ENCODE assay signal across 9 cellular contexts in the genomic region with DNA sequence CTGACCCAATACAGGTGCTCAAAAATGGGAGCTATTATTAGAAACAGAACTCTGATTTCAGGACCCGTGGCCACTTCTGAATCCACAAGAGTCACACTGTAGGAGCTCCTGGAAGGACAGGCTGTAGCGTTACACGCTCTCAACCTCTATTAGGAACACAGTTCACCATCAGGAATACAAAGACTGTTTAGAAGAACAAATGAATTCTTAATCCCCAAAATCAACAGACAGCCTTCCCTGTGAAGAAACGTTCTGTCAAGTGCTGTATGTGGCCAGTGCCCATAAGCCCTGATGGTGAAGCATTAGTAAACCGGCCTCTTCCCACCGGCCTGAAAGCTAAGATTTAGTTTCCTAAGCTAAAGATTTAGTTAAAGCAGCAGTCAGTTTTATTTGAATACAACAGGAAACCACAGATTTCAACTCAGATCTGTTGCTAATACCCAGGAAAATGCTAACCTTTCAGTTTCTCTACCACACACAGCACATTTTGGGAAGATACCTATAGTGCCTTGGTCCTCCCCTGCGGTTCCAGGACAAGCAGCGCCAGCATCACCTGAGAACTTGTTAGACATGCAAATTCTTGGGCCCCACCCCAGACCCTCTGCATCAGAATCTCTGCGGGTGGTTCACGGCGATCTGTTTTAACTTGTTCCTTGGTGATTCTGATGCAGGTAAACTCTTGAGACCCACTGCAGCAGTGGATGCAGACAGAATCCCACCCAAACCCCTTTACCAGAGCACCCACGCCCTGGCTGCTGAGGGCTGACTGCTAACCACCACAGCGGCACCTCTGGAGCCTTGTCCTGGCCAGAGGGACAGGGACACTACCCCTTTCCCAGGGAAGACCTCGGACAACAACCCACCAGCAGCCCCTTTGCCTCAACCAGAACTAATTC. TPM values are rescaled to one million over a fixed set of nuclear protein-coding genes. Genes with fewer than 3 reads are reported as not detected.
A peak's percentile ranks its signal among the peaks of the same experiment; 100 is the strongest.
DNase-seq lines count a peak whose midpoint lies in the region; ATAC-seq and TF ChIP-seq lines count a peak whose summit lies in the region.
"Had no signal": no experiment of that assay in that cellular context is flagged by ENCODE, and none has a peak within 500 bp of the region (broad histone marks: within the 10 kb centered on the region; RNA-seq: fewer than 3 reads in every experiment).

No MANE protein-coding gene starts in this region.

- peak; percentile 14 for DNase-seq in stimulated activated CD4-positive, alpha-beta T cell treated with anti-CD3 and anti-CD28 coated beads, Interleukin-15, amount 100 ng/mL, for 24 hours
- DNase-seq in stimulated activated CD4-positive, alpha-beta T cell treated with anti-CD3 and anti-CD28 coated beads, Interleukin-4, amount 100 ng/mL, for 1 hour: no peak
- DNase-seq in activated naive CD8-positive, alpha-beta T cell treated with anti-CD3 and anti-CD28 coated beads for 36 hours: peak; percentile 11
- DNase-seq in stimulated activated naive CD8-positive, alpha-beta T cell treated with anti-CD3 and anti-CD28 coated beads, Interleukin-15, amount 100 ng/mL, for 72 hours: peak in 1 of 2 donors; percentile 5
- no peak for DNase-seq in sciatic nerve (ENCODE audit: low spot score)
- DNase-seq in dorsolateral prefrontal cortex: no peak
- DNase-seq: NCI-H2227 treated with DMSO at 0.1 percent for 48 hours had no signal

- H3K4me3 ChIP-seq in dorsolateral prefrontal cortex: no peak overlapping the region

- peaks cover 2% of the 10 kb centered on the region for H3K36me3 Mint-ChIP-seq in activated naive CD8-positive, alpha-beta T cell treated with anti-CD3 and anti-CD28 coated beads for 36 hours

- no peak for TF ChIP-seq CTCF in dorsolateral prefrontal cortex (IDR thresholded peaks at IDR 0.05 in 54 of 56, conservative IDR thresholded peaks at IDR 0.05 in 2 of 56; ENCODE audit: low read depth in 1 of 56, partially characterized antibody in 56 of 56)

- no peak overlapping the region for H3K27ac ChIP-seq in dorsolateral prefrontal cortex

- ATAC-seq in HG03060 (IDR thresholded peaks at IDR 0.05; ENCODE audit: low read depth, unreplicated experiment): peak; percentile 54
- peak; percentile 55 for ATAC-seq in stimulated activated naive CD8-positive, alpha-beta T cell treated with anti-CD3 and anti-CD28 coated beads, Interleukin-15, amount 100 ng/mL, for 72 hours
- no peak for ATAC-seq in sciatic nerve
- no peak for ATAC-seq in HG03039 (IDR thresholded peaks at IDR 0.05; ENCODE audit: unreplicated experiment)

- H3K4me1 Mint-ChIP-seq in activated naive CD8-positive, alpha-beta T cell treated with anti-CD3 and anti-CD28 coated beads for 36 hours: peaks cover 28% of the 10 kb centered on the region
- H3K4me1 Mint-ChIP-seq in stimulated activated naive CD8-positive, alpha-beta T cell treated with anti-CD3 and anti-CD28 coated beads, Interleukin-15, amount 100 ng/mL, for 72 hours: peaks cover 41% of the 10 kb centered on the region

- intact Hi-C loops in sciatic nerve (cut with DNase I) (no loop called here), dorsolateral prefrontal cortex (cut with DNase I) (no loop called here)

- no peaks in the 10 kb centered on the region for H3K27me3 ChIP-seq in dorsolateral prefrontal cortex

- H3K4me3 Mint-ChIP-seq in activated naive CD8-positive, alpha-beta T cell treated with anti-CD3 and anti-CD28 coated beads for 36 hours: peak overlapping the region; percentile 48
- peak overlapping the region; percentile 68 to 80 for H3K4me3 Mint-ChIP-seq in stimulated activated naive CD8-positive, alpha-beta T cell treated with anti-CD3 and anti-CD28 coated beads, Interleukin-15, amount 100 ng/mL, for 72 hours

- H3K9me3 Mint-ChIP-seq in activated naive CD8-positive, alpha-beta T cell treated with anti-CD3 and anti-CD28 coated beads for 36 hours: no peaks in the 10 kb centered on the region
- no peaks in the 10 kb centered on the region for H3K9me3 Mint-ChIP-seq in stimulated activated naive CD8-positive, alpha-beta T cell treated with anti-CD3 and anti-CD28 coated beads, Interleukin-15, amount 100 ng/mL, for 72 hours

- H3K27ac Mint-ChIP-seq in activated naive CD8-positive, alpha-beta T cell treated with anti-CD3 and anti-CD28 coated beads for 36 hours: no peak overlapping the region
- peak overlapping the region in 1 of 2 donors; percentile 40 for H3K27ac Mint-ChIP-seq in stimulated activated naive CD8-positive, alpha-beta T cell treated with anti-CD3 and anti-CD28 coated beads, Interleukin-15, amount 100 ng/mL, for 72 hours

- H3K27me3 Mint-ChIP-seq in activated naive CD8-positive, alpha-beta T cell treated with anti-CD3 and anti-CD28 coated beads for 36 hours: no peaks in the 10 kb centered on the region
- no peaks in the 10 kb centered on the region for H3K27me3 Mint-ChIP-seq in stimulated activated naive CD8-positive, alpha-beta T cell treated with anti-CD3 and anti-CD28 coated beads, Interleukin-15, amount 100 ng/mL, for 72 hours

RNA-seq across cellular contexts. Expression of a gene that starts 33.4 kb away (rescaled TPM):
- 10 to 100 TPM; 17.8 to 18.5 TPM for total RNA-seq in activated naive CD8-positive, alpha-beta T cell treated with anti-CD3 and anti-CD28 coated beads for 36 hours
- 16.0 TPM for total RNA-seq in sciatic nerve
- total RNA-seq in dorsolateral prefrontal cortex: 10 to 100 TPM; 11.8 to 29.9 (median 22.5) TPM

RNA-seq across cellular contexts. Expression of a gene that starts 53.9 kb away (rescaled TPM):
- 1 to 10 TPM; 8.6 to 9.3 TPM for total RNA-seq in activated naive CD8-positive, alpha-beta T cell treated with anti-CD3 and anti-CD28 coated beads for 36 hours
- total RNA-seq in sciatic nerve (2.4 TPM), dorsolateral prefrontal cortex (1 to 10 TPM; 1.1 to 3.4 (median 1.8) TPM)

Comparison
In these comparisons a context has a peak if more than half of its experiments do, and no peak if none do; other contexts are left out.
1. DNase-seq: peak in stimulated activated CD4-positive, alpha-beta T cell treated with anti-CD3 and anti-CD28 coated beads, Interleukin-15, amount 100 ng/mL, for 24 hours (single experiment) and activated naive CD8-positive, alpha-beta T cell treated with anti-CD3 and anti-CD28 coated beads for 36 hours (single experiment); none in stimulated activated CD4-positive, alpha-beta T cell treated with anti-CD3 and anti-CD28 coated beads, Interleukin-4, amount 100 ng/mL, for 1 hour (single experiment), sciatic nerve (single experiment) and dorsolateral prefrontal cortex (0 of 10).
2. ATAC-seq: peak in HG03060 (single experiment) and stimulated activated naive CD8-positive, alpha-beta T cell treated with anti-CD3 and anti-CD28 coated beads, Interleukin-15, amount 100 ng/mL, for 72 hours (single experiment); none in sciatic nerve (single experiment) and HG03039 (single experiment).